In the genomic region with DNA sequence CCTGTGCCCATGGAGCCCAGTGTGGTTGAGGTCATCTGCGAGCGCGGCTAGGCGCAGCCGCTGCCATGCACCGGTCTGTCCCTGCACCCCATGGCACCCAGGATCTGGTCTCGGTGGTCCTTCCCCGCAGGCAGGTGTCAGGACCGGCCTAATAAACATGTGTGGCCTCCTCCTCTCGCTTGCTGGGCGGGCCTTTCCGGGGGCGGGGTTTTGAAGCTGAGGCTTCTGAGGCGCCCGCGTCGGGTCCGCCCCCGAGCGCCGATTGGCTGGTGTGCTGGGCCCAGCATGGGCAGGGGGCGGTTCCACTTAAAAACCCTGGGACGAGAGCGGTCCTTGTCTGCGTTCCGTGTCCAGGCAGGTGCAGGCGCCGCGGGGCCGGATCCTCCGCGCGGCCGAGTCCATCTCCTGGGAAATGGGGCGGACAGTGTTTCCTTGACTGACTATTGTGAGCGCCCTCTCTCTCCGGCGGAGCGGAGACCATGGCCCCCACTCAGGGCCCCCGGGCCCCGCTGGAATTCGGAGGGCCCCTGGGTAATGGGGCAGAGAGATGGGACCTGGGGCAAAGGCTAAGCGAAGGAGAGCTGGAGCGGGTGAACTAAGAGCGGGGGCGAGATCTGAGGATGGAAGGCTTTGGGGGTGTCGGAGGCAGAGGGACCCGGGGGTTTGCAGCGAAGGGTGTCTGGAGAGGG, we compare ENCODE assay signal across 8 cellular contexts. TPM values are rescaled to one million over a fixed set of nuclear protein-coding genes. Genes with fewer than 3 reads are reported as not detected.
A peak's percentile ranks its signal among the peaks of the same experiment; 100 is the strongest.
DNase-seq lines count a peak whose midpoint lies in the region; ATAC-seq and TF ChIP-seq lines count a peak whose summit lies in the region.

A gene (plus strand): TSS at position 336 of the 689 bp plus-strand sequence. CDS start 144 bp downstream, at position 480.

- ATAC-seq in DND-41 (ENCODE audit: insufficient read depth, low read depth) (peak; percentile 83), gastroesophageal sphincter (peak; percentile 93)

- TF ChIP-seq CTCF in DND-41 (IDR thresholded peaks at IDR 0.05; ENCODE audit: borderline replicate concordance, extremely low read depth, low read length, poor library complexity, severe bottlenecking) (no peak), H9 (conservative IDR thresholded peaks at IDR 0.05) (no peak), gastroesophageal sphincter (IDR thresholded peaks at IDR 0.05) (peak in 2 of 4 experiments; percentile 4 to 6)

- WGBS in H9 (ENCODE audit: extremely low coverage, insufficient read length, low lambda C conversion rate): no CpG with 5 or more reads among the region's 49 CpGs
- WGBS in gastroesophageal sphincter (ENCODE audit: low coverage in 1 of 2), 2 donors: 0% methylated on average over 6 of the region's 49 CpGs; no CpG with 5 or more reads in 1 of the 2 donors

- TF ChIP-seq EP300 in gastroesophageal sphincter (IDR thresholded peaks at IDR 0.05): no peak

- H3K9me3 Mint-ChIP-seq in H9: no peaks in the 10 kb centered on the region

- H4K20me1 ChIP-seq in DND-41 (ENCODE audit: insufficient read depth, low read length) (peaks cover 34% of the 10 kb centered on the region), H9 (ENCODE audit: control insufficient read depth, insufficient read depth, insufficient read length) (no peaks in the 10 kb centered on the region)

- peaks cover 15 to 22% of the 10 kb centered on the region in 2 experiments for H3K4me1 Mint-ChIP-seq in H9

- no peak within 1 kb of the TSS for H3T11ph ChIP-seq in H9 (ENCODE audit: low read length)

- no peak within 1 kb of the TSS for H3K18ac ChIP-seq in H9 (ENCODE audit: insufficient read length, low read depth, low read length)

- peaks cover 62% of the 10 kb centered on the region for H3K36me3 ChIP-seq in DND-41 (ENCODE audit: insufficient read depth, low read length)
- H3K36me3 ChIP-seq in SK-N-MC (ENCODE audit: insufficient read depth, low read length): no peaks in the 10 kb centered on the region
- peaks cover 0 to 53% of the 10 kb centered on the region in 2 donors for H3K36me3 ChIP-seq in gastroesophageal sphincter

- H3K27ac ChIP-seq in DND-41 (ENCODE audit: low read length): peak within 1 kb of the TSS; percentile 88
- H3K27ac ChIP-seq in H9 (ENCODE audit: insufficient read length, low read depth, low read length): no peak within 1 kb of the TSS
- H3K27ac ChIP-seq in SK-N-MC: 0 out of 2 replicates have a peak within 1 kb of the TSS, but pooled peaks have one; percentile 6
- H3K27ac ChIP-seq in gastroesophageal sphincter: peak within 1 kb of the TSS; percentile 44 to 84 (median 78)
- peak within 1 kb of the TSS; percentile 87 for H3K27ac ChIP-seq in substantia nigra (ENCODE audit: low read depth, low read length, poor library complexity, severe bottlenecking)

- no peak within 1 kb of the TSS for H4K8ac ChIP-seq in H9 (replicated peaks; ENCODE audit: insufficient read length, low read depth, low read length)

- H3K79me1 ChIP-seq in H9 (ENCODE audit: insufficient read depth, low read depth, low read length, poor library complexity, severe bottlenecking): no peaks in the 10 kb centered on the region

- no peak within 1 kb of the TSS for H3K56ac ChIP-seq in H9 (ENCODE audit: insufficient read length, low read depth, low read length)

- no peak within 1 kb of the TSS for H2AK5ac ChIP-seq in H9 (ENCODE audit: insufficient read length, low read length)

- peaks cover 61% of the 10 kb centered on the region for H3K4me1 ChIP-seq in DND-41 (ENCODE audit: insufficient read depth, low read length)
- no peaks in the 10 kb centered on the region for H3K4me1 ChIP-seq in H9 (ENCODE audit: insufficient read depth, low read length)
- peaks cover 7 to 60% (median 29%) of the 10 kb centered on the region in 3 donors for H3K4me1 ChIP-seq in gastroesophageal sphincter

- H3K4me2 ChIP-seq in DND-41 (ENCODE audit: insufficient read depth, low read length) (peak within 1 kb of the TSS; percentile 99), H9 (ENCODE audit: insufficient read depth, insufficient read length, low read length) (peak within 1 kb of the TSS; percentile 56)

- H3K27me3 ChIP-seq in DND-41 (ENCODE audit: insufficient read depth, low read length, poor library complexity) (no peaks in the 10 kb centered on the region), H9 (ENCODE audit: insufficient read depth, low read length) (no peaks in the 10 kb centered on the region), gastroesophageal sphincter (no peaks in the 10 kb centered on the region)

- H3K4me3 Mint-ChIP-seq in H9: peak within 1 kb of the TSS; percentile 82 to 99

- H3K4ac ChIP-seq in H9 (ENCODE audit: low read depth, low read length): no peak within 1 kb of the TSS

- no peak within 1 kb of the TSS for H2BK120ac ChIP-seq in H9 (ENCODE audit: low read depth, low read length, poor library complexity, severe bottlenecking)

- H3K14ac ChIP-seq in H9 (ENCODE audit: insufficient read depth, low read length): peak within 1 kb of the TSS; percentile 58

- H2AFZ ChIP-seq in DND-41 (ENCODE audit: low read depth, low read length) (peak within 1 kb of the TSS; percentile 90), H9 (ENCODE audit: low read length) (no peak within 1 kb of the TSS)

- H3K4me3 ChIP-seq in DND-41 (ENCODE audit: low read depth in 1 of 2, low read length in 2 of 2) (peak within 1 kb of the TSS; percentile 36 to 80), SK-N-MC (peak within 1 kb of the TSS; percentile 98), gastroesophageal sphincter (peak within 1 kb of the TSS; percentile 36 to 56)

- no peak within 1 kb of the TSS for H2BK15ac ChIP-seq in H9 (ENCODE audit: low read depth, low read length)

- H3K9me3 ChIP-seq in DND-41 (ENCODE audit: insufficient read depth, low read length, severe bottlenecking): no peaks in the 10 kb centered on the region
- H3K9me3 ChIP-seq in H9 (ENCODE audit: control insufficient read depth, low read depth, low read length): no peaks in the 10 kb centered on the region
- H3K9me3 ChIP-seq in SK-N-MC (ENCODE audit: low read depth, low read length): no peaks in the 10 kb centered on the region
- H3K9me3 ChIP-seq in gastroesophageal sphincter: no peaks in the 10 kb centered on the region

- no peak within 1 kb of the TSS for H4K91ac ChIP-seq in H9 (ENCODE audit: insufficient read length, low read depth, low read length)

- TF ChIP-seq POLR2A in gastroesophageal sphincter (IDR thresholded peaks at IDR 0.05): peak; percentile 39 to 61

- peaks cover 2 to 28% (median 21%) of the 10 kb centered on the region in 3 experiments; a peak in 6 of 7 replicates for H3K36me3 Mint-ChIP-seq in H9 (ENCODE audit: insufficient read depth in 1 of 3, low read depth in 3 of 3)

- peak; percentile 97 for DNase-seq in DND-41
- DNase-seq in H9: peak; percentile 97
- peak; percentile 92 for DNase-seq in NCI-H1048 (lab: John Stamatoyannopoulos, UW)
- no peak for DNase-seq in SK-N-MC (ENCODE audit: low read depth, low spot score)
- peak; percentile 95 for DNase-seq in activated naive CD4-positive, alpha-beta T cell treated with anti-CD3 and anti-CD28 coated beads, Interleukin-2, amount 50 U/mL, for 16 hours
- peak; percentile 64 to 99 (median 93) for DNase-seq in nucleus accumbens (lab: John Stamatoyannopoulos, UW)
- DNase-seq in substantia nigra (lab: John Stamatoyannopoulos, UW): peak; percentile 55 to 99 (median 94)

- peak within 1 kb of the TSS; percentile 89 to 96 (median 94); a peak in 6 of 7 replicates for H3K27ac Mint-ChIP-seq in H9

- H2BK20ac ChIP-seq in H9 (ENCODE audit: low read depth, low read length, poor library complexity, severe bottlenecking): no peak within 1 kb of the TSS

- no peak within 1 kb of the TSS for H2BK5ac ChIP-seq in H9 (ENCODE audit: insufficient read length, low read length)

- peaks cover 14% of the 10 kb centered on the region for H3K23me2 ChIP-seq in H9 (ENCODE audit: insufficient read length, low read depth, low read length, poor library complexity, severe bottlenecking)

- H3K79me2 ChIP-seq in DND-41 (ENCODE audit: insufficient read depth, low read length) (peaks cover 42% of the 10 kb centered on the region), H9 (ENCODE audit: insufficient read depth, low read length) (no peaks in the 10 kb centered on the region)

- no peak within 1 kb of the TSS for H3K23ac ChIP-seq in H9 (ENCODE audit: insufficient read length, low read depth, low read length)

- no peak within 1 kb of the TSS for H2BK12ac ChIP-seq in H9 (ENCODE audit: insufficient read length, low read depth, low read length)

- H3K9ac ChIP-seq in DND-41 (ENCODE audit: low read depth, low read length) (peak within 1 kb of the TSS; percentile 93), H9 (ENCODE audit: extremely low read depth, insufficient read length, low read length) (peak within 1 kb of the TSS; percentile 53), SK-N-MC (ENCODE audit: insufficient read length) (peak within 1 kb of the TSS; percentile 83)

- H3K27me3 Mint-ChIP-seq in H9 (ENCODE audit: low read depth): peaks cover under 1% of the 10 kb centered on the region; the same call in 1 of the 2 replicates

- H4K5ac ChIP-seq in H9 (ENCODE audit: insufficient read length, low read depth, low read length): no peak within 1 kb of the TSS

RNA-seq across cellular contexts. Expression of the gene that starts here (rescaled TPM):
- 74.8 and 76.1 TPM in 2 replicates for total RNA-seq in H9 (2021)
- total RNA-seq in gastroesophageal sphincter: 10 to 100 TPM in 3 of 4 donors, 1 to 10 TPM in 1; 7.1 to 25.2 (median 18.3) TPM

Comparison
In these comparisons a context has a peak if more than half of its experiments do, and no peak if none do; other contexts are left out.
1. H3K4me3 ChIP-seq: peak in every context shown above with its lines; median percentile 98 in SK-N-MC; 58 in DND-41; 46 in gastroesophageal sphincter.